Comparison of ENCODE assay signal across 8 cellular contexts in genomic region chr15:92845109-92845508, GRCh38. TPM values are rescaled to one million over a fixed set of nuclear protein-coding genes. Genes with fewer than 3 reads are reported as not detected.
DNase-seq lines count a peak whose midpoint lies in the region; ATAC-seq lines count a peak whose summit lies in the region.

No MANE protein-coding gene starts in this region.

- H3K27ac ChIP-seq in duodenal mucosa (ENCODE audit: low read depth, low read length), result peak overlapping the region; percentile 73

- peak; percentile 35 for DNase-seq in NCI-H510A treated with DMSO at 0.1 percent for 48 hours (lab: John Stamatoyannopoulos, UW)
- DNase-seq in NCI-H510A (lab: John Stamatoyannopoulos, UW), result no peak
- peak; percentile 97 for DNase-seq in NOMO-1 treated with DMSO at 0.1 percent for 48 hours (lab: John Stamatoyannopoulos, UW; ENCODE audit: unreplicated experiment)
- DNase-seq in naive thymus-derived CD8-positive, alpha-beta T cell, result peak in 4 of 10 donors; percentile 13 to 78 (median 71)
- no peak for DNase-seq in GOT3 (lab: John Stamatoyannopoulos, UW)

- H3K36me3 ChIP-seq in duodenal mucosa (ENCODE audit: control insufficient read depth in 1 of 2, insufficient read depth in 2 of 2, low read length in 2 of 2), result no peaks in the 10 kb centered on the region

- no peaks in the 10 kb centered on the region for H3K9me3 ChIP-seq in duodenal mucosa (ENCODE audit: control insufficient read depth in 1 of 2, low read length in 2 of 2)

- ATAC-seq in HG02678 (IDR thresholded peaks at IDR 0.05; ENCODE audit: unreplicated experiment) (peak; percentile 57), HG03280 (IDR thresholded peaks at IDR 0.05; ENCODE audit: unreplicated experiment) (no peak)
- peak; percentile 38 to 43 for ATAC-seq in naive thymus-derived CD8-positive, alpha-beta T cell

- H3K36me3 Mint-ChIP-seq in naive thymus-derived CD8-positive, alpha-beta T cell, result no peaks in the 10 kb centered on the region

- peak overlapping the region; percentile 68 to 92 (median 88) for H3K4me3 Mint-ChIP-seq in naive thymus-derived CD8-positive, alpha-beta T cell

- peaks cover 15 to 17% of the 10 kb centered on the region in 2 donors for H3K4me1 ChIP-seq in duodenal mucosa (ENCODE audit: control insufficient read depth in 1 of 2, insufficient read depth in 2 of 2, low read length in 2 of 2)

- H3K4me1 Mint-ChIP-seq in naive thymus-derived CD8-positive, alpha-beta T cell, result peaks cover 32 to 86% (median 74%) of the 10 kb centered on the region in 4 donors

- H3K27me3 ChIP-seq in duodenal mucosa (ENCODE audit: control insufficient read depth in 1 of 2, insufficient read depth in 2 of 2, low read length in 2 of 2), result no peaks in the 10 kb centered on the region

- no peaks in the 10 kb centered on the region for H3K27me3 Mint-ChIP-seq in naive thymus-derived CD8-positive, alpha-beta T cell

- H3K27ac Mint-ChIP-seq in naive thymus-derived CD8-positive, alpha-beta T cell, result peak overlapping the region; percentile 90 to 100 (median 97)

- no peaks in the 10 kb centered on the region for H3K9me3 Mint-ChIP-seq in naive thymus-derived CD8-positive, alpha-beta T cell

- H3K9ac ChIP-seq in duodenal mucosa (ENCODE audit: low read depth in 1 of 2, low read length in 2 of 2), result peak overlapping the region; percentile 47 to 61

- H3K4me3 ChIP-seq in duodenal mucosa (ENCODE audit: low read depth in 1 of 2, low read length in 2 of 2), result peak overlapping the region; percentile 23 to 43

- POLR2A ChIA-PET in naive thymus-derived CD8-positive, alpha-beta T cell (lab: Charles Lee), result interaction anchor here (0.6 to 15.0 kb wide), 5 partner anchors 13 to 36 kb away, joined by 3 to 170 read pairs (median 105); no protein-coding TSS in a partner anchor

RNA-seq across cellular contexts. Expression of gene CHD2, which starts 55.0 kb away (rescaled TPM):
- 100 to 1,000 TPM; 415 to 427 TPM for total RNA-seq in naive thymus-derived CD8-positive, alpha-beta T cell
- 100 to 1,000 TPM in 1 of 3 donors, 10 to 100 TPM in 2; 53.1 to 101 (median 68.1) TPM for polyA plus RNA-seq in naive thymus-derived CD8-positive, alpha-beta T cell

Comparison
In these comparisons a context has a peak if more than half of its experiments do, and no peak if none do; other contexts are left out.
1. DNase-seq: peak in NCI-H510A treated with DMSO at 0.1 percent for 48 hours (single experiment) and NOMO-1 treated with DMSO at 0.1 percent for 48 hours (single experiment); none in NCI-H510A (single experiment) and GOT3 (single experiment).